In the genomic region with DNA sequence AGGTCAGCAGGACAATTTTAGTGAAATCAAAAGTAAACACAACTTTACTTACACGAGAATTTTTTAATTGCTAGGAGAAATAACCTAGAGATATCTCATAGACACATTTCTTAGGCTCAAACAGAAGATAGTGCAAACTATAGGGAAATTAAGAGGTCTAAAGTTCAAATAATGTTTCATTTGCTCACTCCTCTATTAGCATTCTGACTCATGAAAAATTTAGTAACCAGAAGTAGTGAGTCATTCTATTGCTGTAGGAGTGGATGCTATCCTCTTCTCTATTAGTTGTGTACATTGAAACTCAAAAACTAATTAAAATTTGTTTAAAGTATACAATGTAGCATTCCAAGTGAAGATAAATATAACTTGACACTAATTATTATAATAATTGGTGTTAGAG, we compare ENCODE assay signal across 18 cellular contexts.
DNase-seq lines count a peak whose midpoint lies in the region; ATAC-seq, FAIRE-seq and TF ChIP-seq lines count a peak whose summit lies in the region.
"Had no signal": no experiment of that assay in that cellular context is flagged by ENCODE, and none has a peak within 500 bp of the region (broad histone marks: within the 10 kb centered on the region; RNA-seq: fewer than 3 reads in every experiment).

No MANE protein-coding gene starts in this region.

- no peaks in the 10 kb centered on the region for H3K79me2 ChIP-seq in astrocyte (ENCODE audit: insufficient read depth, low read length)

- H3K9me3 Mint-ChIP-seq in astrocyte (ENCODE audit: unreplicated experiment) = no peaks in the 10 kb centered on the region
- peaks cover 8% of the 10 kb centered on the region for H3K9me3 Mint-ChIP-seq in natural killer cell treated with Interleukin-12 subunit alpha and Interleukin-12 subunit beta and Interleukin-15 and Interleukin-18, amount 100 ng/mL, for 72 hours

- no peak overlapping the region for H3K27ac ChIP-seq in astrocyte (ENCODE audit: low read depth, low read length)
- no peak overlapping the region for H3K27ac ChIP-seq in right atrium auricular region
- H3K27ac ChIP-seq: dorsolateral prefrontal cortex, Peyer's patch, vagina had no signal

- no peaks in the 10 kb centered on the region for H3K4me1 Mint-ChIP-seq in astrocyte (ENCODE audit: low read depth, unreplicated experiment)
- no peaks in the 10 kb centered on the region for H3K4me1 Mint-ChIP-seq in natural killer cell treated with Interleukin-12 subunit alpha and Interleukin-12 subunit beta and Interleukin-15 and Interleukin-18, amount 100 ng/mL, for 72 hours (ENCODE audit: low read depth in 2 of 2)
- H3K4me1 Mint-ChIP-seq: activated B cell treated with CpG ODN at 0.5 μM for 24 hours; naive thymus-derived CD4-positive, alpha-beta T cell had no signal

- no peak overlapping the region for H2AFZ ChIP-seq in astrocyte (ENCODE audit: low read depth, low read length)

- TF ChIP-seq CTCF in astrocyte (IDR thresholded peaks at IDR 0.05; ENCODE audit: insufficient read depth, low read depth, low read length) (no peak), right atrium auricular region (IDR thresholded peaks at IDR 0.05) (no peak)

- H3K27me3 Mint-ChIP-seq in astrocyte (ENCODE audit: low read depth, unreplicated experiment) = no peaks in the 10 kb centered on the region
- H3K27me3 Mint-ChIP-seq in natural killer cell treated with Interleukin-12 subunit alpha and Interleukin-12 subunit beta and Interleukin-15 and Interleukin-18, amount 100 ng/mL, for 72 hours = no peaks in the 10 kb centered on the region
- H3K27me3 Mint-ChIP-seq: activated B cell treated with CpG ODN at 0.5 μM for 24 hours; naive thymus-derived CD4-positive, alpha-beta T cell had no signal

- ATAC-seq in natural killer cell treated with Interleukin-12 subunit alpha and Interleukin-12 subunit beta and Interleukin-15 and Interleukin-18, amount 100 ng/mL, for 72 hours = no peak
- ATAC-seq: naive thymus-derived CD4-positive, alpha-beta T cell had no signal

- H3K4me2 ChIP-seq in astrocyte (ENCODE audit: low read length) = no peak overlapping the region

- H3K4me3 ChIP-seq in astrocyte (ENCODE audit: insufficient read depth, low read depth, low read length) = no peak overlapping the region
- no peak overlapping the region for H3K4me3 ChIP-seq in right atrium auricular region
- H3K4me3 ChIP-seq: dorsolateral prefrontal cortex, lung, Peyer's patch, vagina had no signal

- H3K27me3 ChIP-seq in astrocyte (ENCODE audit: insufficient read depth, low read length) (no peaks in the 10 kb centered on the region), right atrium auricular region (no peaks in the 10 kb centered on the region)
- H3K27me3 ChIP-seq: dorsolateral prefrontal cortex, Peyer's patch, vagina had no signal

- H3K36me3 ChIP-seq in astrocyte (ENCODE audit: insufficient read depth, low read length) (no peaks in the 10 kb centered on the region), right atrium auricular region (no peaks in the 10 kb centered on the region)
- H3K36me3 ChIP-seq: Peyer's patch, vagina had no signal

- H3K4me1 ChIP-seq in astrocyte (ENCODE audit: insufficient read depth, low read length) = no peaks in the 10 kb centered on the region
- no peaks in the 10 kb centered on the region for H3K4me1 ChIP-seq in right atrium auricular region
- H3K4me1 ChIP-seq: Peyer's patch, vagina had no signal

- no peak overlapping the region for H3K4me3 Mint-ChIP-seq in astrocyte (ENCODE audit: unreplicated experiment)
- no peak overlapping the region for H3K4me3 Mint-ChIP-seq in natural killer cell treated with Interleukin-12 subunit alpha and Interleukin-12 subunit beta and Interleukin-15 and Interleukin-18, amount 100 ng/mL, for 72 hours
- H3K4me3 Mint-ChIP-seq: activated B cell treated with CpG ODN at 0.5 μM for 24 hours; naive thymus-derived CD4-positive, alpha-beta T cell had no signal

- H4K20me1 ChIP-seq in astrocyte (ENCODE audit: insufficient read depth, low read length) = no peaks in the 10 kb centered on the region

- H3K9me3 ChIP-seq in astrocyte (ENCODE audit: insufficient read depth, low read depth, low read length) (no peaks in the 10 kb centered on the region), right atrium auricular region (no peaks in the 10 kb centered on the region)
- H3K9me3 ChIP-seq: Peyer's patch, vagina had no signal

- DNase-seq in DMS53 treated with DMSO at 0.1 percent for 48 hours (lab: John Stamatoyannopoulos, UW; ENCODE audit: unreplicated experiment) (peak; percentile 36), HT-29 (ENCODE audit: low spot score) (peak; percentile 55), astrocyte (ENCODE audit: low read depth) (peak; percentile 25), kidney glomerular epithelial cell (lab: John Stamatoyannopoulos, UW) (peak; percentile 47), ecto neural progenitor cell (ENCODE audit: low spot score) (no peak), NCI-H2171 treated with DMSO at 0.1 percent for 48 hours (lab: John Stamatoyannopoulos, UW) (no peak), right atrium auricular region (ENCODE audit: low spot score) (no peak)
- DNase-seq in natural killer cell treated with Interleukin-12 subunit alpha and Interleukin-12 subunit beta and Interleukin-15 and Interleukin-18, amount 100 ng/mL, for 72 hours (ENCODE audit: low spot score) = no peak
- DNase-seq: activated B cell treated with CpG ODN at 0.5 μM for 24 hours; aorta; dorsolateral prefrontal cortex; naive thymus-derived CD4-positive, alpha-beta T cell; NCI-H2081; NCI-H748 treated with DMSO at 0.1 percent for 48 hours; Peyer's patch; posterior cingulate gyrus had no signal

- no peak overlapping the region for H3K27ac Mint-ChIP-seq in astrocyte (ENCODE audit: unreplicated experiment)
- H3K27ac Mint-ChIP-seq in natural killer cell treated with Interleukin-12 subunit alpha and Interleukin-12 subunit beta and Interleukin-15 and Interleukin-18, amount 100 ng/mL, for 72 hours = no peak overlapping the region
- H3K27ac Mint-ChIP-seq: activated B cell treated with CpG ODN at 0.5 μM for 24 hours; naive thymus-derived CD4-positive, alpha-beta T cell had no signal

- no peaks in the 10 kb centered on the region for H3K36me3 Mint-ChIP-seq in astrocyte (ENCODE audit: low read depth, unreplicated experiment)
- peaks cover 4% of the 10 kb centered on the region for H3K36me3 Mint-ChIP-seq in natural killer cell treated with Interleukin-12 subunit alpha and Interleukin-12 subunit beta and Interleukin-15 and Interleukin-18, amount 100 ng/mL, for 72 hours
- H3K36me3 Mint-ChIP-seq: naive thymus-derived CD4-positive, alpha-beta T cell had no signal

- no peak for FAIRE-seq in astrocyte (lab: Jason Lieb, UNC)

- no peak overlapping the region for H3K9ac ChIP-seq in astrocyte (ENCODE audit: low read length)

Comparison
In these comparisons a context has a peak if more than half of its experiments do, and no peak if none do; other contexts are left out.
1. DNase-seq: peak in DMS53 treated with DMSO at 0.1 percent for 48 hours (single experiment), HT-29 (single experiment), astrocyte (single experiment) and kidney glomerular epithelial cell (single experiment); none in ecto neural progenitor cell (single experiment), natural killer cell treated with Interleukin-12 subunit alpha and Interleukin-12 subunit beta and Interleukin-15 and Interleukin-18, amount 100 ng/mL, for 72 hours (single experiment), NCI-H2171 treated with DMSO at 0.1 percent for 48 hours (single experiment) and right atrium auricular region (single experiment).